2 cellular contexts compared by ENCODE assay signal in genomic region chr4:185532327-185532726, GRCh38.
TF ChIP-seq lines count a peak whose summit lies in the region.

No MANE protein-coding gene starts in this region.

TF ChIP-seq in SK-N-SH, 30 proteins besides CTCF, POLR2A, EP300 and RAD21 (continued from another document):
- TF ChIP-seq, protein P1, sequence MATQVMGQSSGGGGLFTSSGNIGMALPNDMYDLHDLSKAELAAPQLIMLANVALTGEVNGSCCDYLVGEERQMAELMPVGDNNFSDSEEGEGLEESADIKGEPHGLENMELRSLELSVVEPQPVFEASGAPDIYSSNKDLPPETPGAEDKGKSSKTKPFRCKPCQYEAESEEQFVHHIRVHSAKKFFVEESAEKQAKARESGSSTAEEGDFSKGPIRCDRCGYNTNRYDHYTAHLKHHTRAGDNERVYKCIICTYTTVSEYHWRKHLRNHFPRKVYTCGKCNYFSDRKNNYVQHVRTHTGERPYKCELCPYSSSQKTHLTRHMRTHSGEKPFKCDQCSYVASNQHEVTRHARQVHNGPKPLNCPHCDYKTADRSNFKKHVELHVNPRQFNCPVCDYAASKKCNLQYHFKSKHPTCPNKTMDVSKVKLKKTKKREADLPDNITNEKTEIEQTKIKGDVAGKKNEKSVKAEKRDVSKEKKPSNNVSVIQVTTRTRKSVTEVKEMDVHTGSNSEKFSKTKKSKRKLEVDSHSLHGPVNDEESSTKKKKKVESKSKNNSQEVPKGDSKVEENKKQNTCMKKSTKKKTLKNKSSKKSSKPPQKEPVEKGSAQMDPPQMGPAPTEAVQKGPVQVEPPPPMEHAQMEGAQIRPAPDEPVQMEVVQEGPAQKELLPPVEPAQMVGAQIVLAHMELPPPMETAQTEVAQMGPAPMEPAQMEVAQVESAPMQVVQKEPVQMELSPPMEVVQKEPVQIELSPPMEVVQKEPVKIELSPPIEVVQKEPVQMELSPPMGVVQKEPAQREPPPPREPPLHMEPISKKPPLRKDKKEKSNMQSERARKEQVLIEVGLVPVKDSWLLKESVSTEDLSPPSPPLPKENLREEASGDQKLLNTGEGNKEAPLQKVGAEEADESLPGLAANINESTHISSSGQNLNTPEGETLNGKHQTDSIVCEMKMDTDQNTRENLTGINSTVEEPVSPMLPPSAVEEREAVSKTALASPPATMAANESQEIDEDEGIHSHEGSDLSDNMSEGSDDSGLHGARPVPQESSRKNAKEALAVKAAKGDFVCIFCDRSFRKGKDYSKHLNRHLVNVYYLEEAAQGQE (IDR thresholded peaks at IDR 0.05; ENCODE audit: low read depth, low read length), result no peak
- no peak for TF ChIP-seq ELF1 (IDR thresholded peaks at IDR 0.05)
- TF ChIP-seq TEAD4 (IDR thresholded peaks at IDR 0.05; ENCODE audit: borderline replicate concordance, insufficient read depth), result no peak
- TF ChIP-seq SMC3 (IDR thresholded peaks at IDR 0.05; ENCODE audit: low read depth, low read length), result no peak
- no peak for TF ChIP-seq RFX5 (IDR thresholded peaks at IDR 0.05; ENCODE audit: low read length)
- no peak for TF ChIP-seq TAF1 (IDR thresholded peaks at IDR 0.05; ENCODE audit: borderline replicate concordance, low read depth, low read length)
- no peak for TF ChIP-seq TCF12 (IDR thresholded peaks at IDR 0.05)
- TF ChIP-seq GATA2 (CRISPR knock-in tag; IDR thresholded peaks at IDR 0.05), result no peak
- TF ChIP-seq CHD2 (IDR thresholded peaks at IDR 0.05; ENCODE audit: low read length, partially characterized antibody), result no peak
- TF ChIP-seq MEF2A (IDR thresholded peaks at IDR 0.05; ENCODE audit: borderline replicate concordance, low read depth), result no peak
- no peak for TF ChIP-seq GABPA (IDR thresholded peaks at IDR 0.05; ENCODE audit: low read depth)
- TF ChIP-seq ZBTB33 (IDR thresholded peaks at IDR 0.05; ENCODE audit: borderline replicate concordance, low read depth), result no peak
- no peak for TF ChIP-seq NFIC (IDR thresholded peaks at IDR 0.05; ENCODE audit: borderline replicate concordance)
- no peak for TF ChIP-seq FOXJ3 (CRISPR knock-in tag; IDR thresholded peaks at IDR 0.05)
- no peak for TF ChIP-seq RXRA (IDR thresholded peaks at IDR 0.05; ENCODE audit: borderline replicate concordance, low read depth)

TF ChIP-seq in SK-N-SH treated with all-trans-retinoic acid at 6 μM for 48 hours, 23 proteins besides CTCF, POLR2A, EP300 and RAD21 (continued from another document):
- TF ChIP-seq ZNF70 (CRISPR knock-in tag; IDR thresholded peaks at IDR 0.05) (no peak), GLIS3 (CRISPR knock-in tag; IDR thresholded peaks at IDR 0.05) (no peak), RARB (CRISPR knock-in tag; IDR thresholded peaks at IDR 0.05) (no peak), OSR1 (CRISPR knock-in tag; IDR thresholded peaks at IDR 0.05) (no peak), ZNF565 (CRISPR knock-in tag; conservative IDR thresholded peaks at IDR 0.05; ENCODE audit: low read depth) (no peak), ISL1 (CRISPR knock-in tag; IDR thresholded peaks at IDR 0.05) (no peak), CSDC2 (CRISPR knock-in tag; IDR thresholded peaks at IDR 0.05) (no peak), TCF4 (CRISPR knock-in tag; IDR thresholded peaks at IDR 0.05; ENCODE audit: borderline replicate concordance) (no peak), ZC3H10 (CRISPR knock-in tag; IDR thresholded peaks at IDR 0.05) (no peak), PPARA (CRISPR knock-in tag; IDR thresholded peaks at IDR 0.05; ENCODE audit: borderline replicate concordance) (no peak), ARNTL (CRISPR knock-in tag; IDR thresholded peaks at IDR 0.05; ENCODE audit: borderline replicate concordance, low read depth) (no peak), CSRNP3 (CRISPR knock-in tag; IDR thresholded peaks at IDR 0.05) (no peak), ZNF8 (CRISPR knock-in tag; IDR thresholded peaks at IDR 0.05) (no peak), ESRRG (CRISPR knock-in tag; IDR thresholded peaks at IDR 0.05) (no peak), BACH2 (CRISPR knock-in tag; IDR thresholded peaks at IDR 0.05; ENCODE audit: borderline replicate concordance) (no peak), TSHZ2 (CRISPR knock-in tag; IDR thresholded peaks at IDR 0.05) (no peak)
- TF ChIP-seq, protein P2, sequence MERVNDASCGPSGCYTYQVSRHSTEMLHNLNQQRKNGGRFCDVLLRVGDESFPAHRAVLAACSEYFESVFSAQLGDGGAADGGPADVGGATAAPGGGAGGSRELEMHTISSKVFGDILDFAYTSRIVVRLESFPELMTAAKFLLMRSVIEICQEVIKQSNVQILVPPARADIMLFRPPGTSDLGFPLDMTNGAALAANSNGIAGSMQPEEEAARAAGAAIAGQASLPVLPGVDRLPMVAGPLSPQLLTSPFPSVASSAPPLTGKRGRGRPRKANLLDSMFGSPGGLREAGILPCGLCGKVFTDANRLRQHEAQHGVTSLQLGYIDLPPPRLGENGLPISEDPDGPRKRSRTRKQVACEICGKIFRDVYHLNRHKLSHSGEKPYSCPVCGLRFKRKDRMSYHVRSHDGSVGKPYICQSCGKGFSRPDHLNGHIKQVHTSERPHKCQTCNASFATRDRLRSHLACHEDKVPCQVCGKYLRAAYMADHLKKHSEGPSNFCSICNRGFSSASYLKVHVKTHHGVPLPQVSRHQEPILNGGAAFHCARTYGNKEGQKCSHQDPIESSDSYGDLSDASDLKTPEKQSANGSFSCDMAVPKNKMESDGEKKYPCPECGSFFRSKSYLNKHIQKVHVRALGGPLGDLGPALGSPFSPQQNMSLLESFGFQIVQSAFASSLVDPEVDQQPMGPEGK (CRISPR knock-in tag; IDR thresholded peaks at IDR 0.05; ENCODE audit: borderline replicate concordance), result no peak
